8 cellular contexts compared by ENCODE assay signal in the genomic region with DNA sequence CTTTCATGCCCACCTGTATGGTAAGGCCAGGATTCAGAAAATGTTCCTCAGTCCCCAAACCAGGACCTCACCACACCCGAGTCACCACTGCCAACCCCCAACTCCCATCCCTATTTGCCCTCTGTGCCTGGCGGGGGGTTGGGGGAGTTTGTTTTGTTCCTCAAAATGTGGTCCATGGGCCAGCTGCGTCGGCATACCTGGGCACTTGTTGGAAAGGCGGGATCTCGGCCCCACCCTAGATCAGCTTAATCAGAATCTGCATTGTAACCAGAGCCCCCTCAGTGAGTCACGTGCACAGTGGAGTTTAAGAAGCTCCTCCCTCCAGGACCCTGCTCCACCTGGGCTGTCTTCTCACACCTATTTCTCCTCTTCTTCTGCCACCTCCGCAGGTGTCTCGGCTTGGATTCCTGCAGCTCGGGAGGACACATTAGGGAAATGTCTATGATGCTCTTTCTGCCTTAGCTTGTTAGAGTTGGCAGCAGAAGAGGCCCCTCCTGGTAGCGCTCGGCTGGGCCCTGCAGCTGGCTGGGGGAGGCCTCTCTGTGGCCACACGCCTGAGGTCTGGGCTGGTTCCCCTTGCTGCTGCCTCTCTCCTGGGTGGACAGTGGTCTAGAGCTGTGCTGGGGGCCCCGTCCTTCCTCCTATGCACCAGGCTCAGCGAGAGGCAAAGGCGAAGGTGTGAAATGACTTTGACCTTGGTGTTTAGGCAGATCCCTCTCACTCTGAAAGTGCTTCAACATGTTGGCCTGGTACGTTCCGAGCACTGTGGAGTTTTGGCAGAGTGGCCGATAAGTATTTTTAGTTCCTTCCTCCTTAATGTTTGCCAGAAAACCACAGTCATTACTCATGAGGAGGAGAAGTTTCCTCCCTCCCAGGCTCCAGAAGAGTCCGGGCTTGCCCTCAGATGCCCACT. TPM values are rescaled to one million over a fixed set of nuclear protein-coding genes. Genes with fewer than 3 reads are reported as not detected.
DNase-seq lines count a peak whose midpoint lies in the region; ATAC-seq, FAIRE-seq and TF ChIP-seq lines count a peak whose summit lies in the region.

No MANE protein-coding gene starts in this region.

- H3K36me3 ChIP-seq in lung (ENCODE audit: control insufficient read depth in 2 of 2, insufficient read depth in 2 of 2, low read length in 2 of 2) (no peaks in the 10 kb centered on the region), upper lobe of right lung (no peaks in the 10 kb centered on the region)

- TF ChIP-seq CTCF in GM13977 (IDR thresholded peaks at IDR 0.05; ENCODE audit: extremely low read depth, insufficient read depth, missing control alignments): no peak
- TF ChIP-seq CTCF in lung (IDR thresholded peaks at IDR 0.05; ENCODE audit: control extremely low read depth, extremely low read depth): no peak
- no peak for TF ChIP-seq CTCF in upper lobe of right lung (IDR thresholded peaks at IDR 0.05)

- intact Hi-C loops in upper lobe of right lung (cut with DNase I): no loop called here

- H3K9me3 ChIP-seq in lung (ENCODE audit: control insufficient read depth in 2 of 2, insufficient read depth in 1 of 2, low read length in 1 of 2) (peaks cover 0 to 4% of the 10 kb centered on the region in 2 donors), upper lobe of right lung (no peaks in the 10 kb centered on the region)

- H3K4me3 ChIP-seq in lung (no peak overlapping the region), upper lobe of right lung (peak overlapping the region; percentile 28)

- in situ Hi-C loops in GM13977 (cut with MboI; ENCODE audit: low pct_unique_long_range_greater_than_20kb, low sequenced_read_pairs, unreplicated experiment): no loop called here

- DNase-seq in A172 (ENCODE audit: low spot score) (peak; percentile 70), GM13977 (ENCODE audit: low spot score) (peak; percentile 41), RCC 7860 (ENCODE audit: low spot score) (peak; percentile 69), lung (ENCODE audit: low spot score) (peak; percentile 46), upper lobe of right lung (peak; percentile 71), NCI-H1105 treated with DMSO at 0.1 percent for 48 hours (lab: John Stamatoyannopoulos, UW) (no peak)

- FAIRE-seq in RCC 7860 (lab: Jason Lieb, UNC): peak; percentile 87

- H3K27me3 ChIP-seq in lung (ENCODE audit: control insufficient read depth, insufficient read depth): no peaks in the 10 kb centered on the region
- H3K27me3 ChIP-seq in upper lobe of right lung: no peaks in the 10 kb centered on the region

- ATAC-seq in lung (ENCODE audit: insufficient read depth, low FRiP score): peak; percentile 79
- ATAC-seq in upper lobe of right lung: peak; percentile 92
- ATAC-seq in GM19397 (IDR thresholded peaks at IDR 0.05; ENCODE audit: unreplicated experiment): no peak

- WGBS in lung, 2 donors: 21 to 28% methylated on average over 20 of the region's 20 CpGs

- peak overlapping the region; percentile 39 for H3K27ac ChIP-seq in cingulate gyrus (ENCODE audit: low read depth, low read length)
- peak overlapping the region; percentile 76 to 83 for H3K27ac ChIP-seq in lung (ENCODE audit: low read depth in 1 of 2, low read length in 1 of 2)
- peak overlapping the region; percentile 79 for H3K27ac ChIP-seq in upper lobe of right lung

- peaks cover 0 to 8% of the 10 kb centered on the region in 2 donors for H3K4me1 ChIP-seq in lung (ENCODE audit: control insufficient read depth in 2 of 2, insufficient read depth in 2 of 2, low read length in 2 of 2)
- H3K4me1 ChIP-seq in upper lobe of right lung: peaks cover 11% of the 10 kb centered on the region

RNA-seq across cellular contexts. Expression of gene CAMTA1, which starts 41.8 kb away (rescaled TPM):
- total RNA-seq in A172 (2014; rRNA removed; shearing (Covaris generic)): 66.1 and 97.5 TPM in 2 replicates
- 10 to 100 TPM; 48.1 to 52.3 TPM for total RNA-seq in lung
- 100 to 1,000 TPM in 1 of 2 donors, 10 to 100 TPM in 1; 52.3 to 140 TPM for polyA plus RNA-seq in lung
- 63.4 TPM for total RNA-seq in upper lobe of right lung

RNA-seq across cellular contexts. Expression of gene DNAJC11, which starts 41.8 kb away (rescaled TPM):
- 29.8 and 44.0 TPM in 2 replicates for total RNA-seq in A172 (2014; rRNA removed; shearing (Covaris generic))
- total RNA-seq in lung (10 to 100 TPM; 37.7 to 43.0 TPM), upper lobe of right lung (37.6 TPM)
- 10 to 100 TPM; 18.6 to 23.2 TPM for polyA plus RNA-seq in lung
